Comparison of ENCODE assay signal across 10 cellular contexts in genomic region chr20:43913291-43914025, GRCh38. TPM values are rescaled to one million over a fixed set of nuclear protein-coding genes. Genes with fewer than 3 reads are reported as not detected.
DNase-seq lines count a peak whose midpoint lies in the region; ATAC-seq and TF ChIP-seq lines count a peak whose summit lies in the region.
"Had no signal": no experiment of that assay in that cellular context is flagged by ENCODE, and none has a peak within 500 bp of the region (broad histone marks: within the 10 kb centered on the region; RNA-seq: fewer than 3 reads in every experiment).

No MANE protein-coding gene starts in this region.

- no peak for ATAC-seq in CD8-positive, alpha-beta T cell
- no peak for ATAC-seq in naive thymus-derived CD4-positive, alpha-beta T cell
- ATAC-seq in HG02571 (IDR thresholded peaks at IDR 0.05; ENCODE audit: unreplicated experiment): no peak
- no peak for ATAC-seq in HG03565 (IDR thresholded peaks at IDR 0.05; ENCODE audit: unreplicated experiment)

- CTCF ChIA-PET in CD8-positive, alpha-beta T cell (lab: Charles Lee): interaction anchor here (0.6 to 0.7 kb wide), 2 partner anchors 189 to 837 kb away, joined by 3 to 5 read pairs; no protein-coding TSS in a partner anchor
- CTCF ChIA-PET in naive thymus-derived CD4-positive, alpha-beta T cell (lab: Charles Lee): interaction anchor here (0.9 kb wide), 1 partner anchor 165 kb away, joined by 3 read pairs; no protein-coding TSS in a partner anchor

- no peaks in the 10 kb centered on the region for H3K9me3 ChIP-seq in CD8-positive, alpha-beta T cell (ENCODE audit: low read length)
- H3K9me3 ChIP-seq in naive thymus-derived CD4-positive, alpha-beta T cell (ENCODE audit: control insufficient read depth in 2 of 3, low read length in 3 of 3): peaks cover 0 to 5% (median 0%) of the 10 kb centered on the region in 3 experiments

- peaks cover 19% of the 10 kb centered on the region for H3K4me1 ChIP-seq in CD8-positive, alpha-beta T cell (ENCODE audit: insufficient read depth, low read length)
- peaks cover 14 to 16% of the 10 kb centered on the region in 2 donors for H3K4me1 ChIP-seq in naive thymus-derived CD4-positive, alpha-beta T cell (ENCODE audit: control insufficient read depth in 2 of 2, insufficient read depth in 2 of 2, low read length in 2 of 2)

- H3K9me3 Mint-ChIP-seq in CD8-positive, alpha-beta T cell: peaks cover 16% of the 10 kb centered on the region
- peaks cover 10% of the 10 kb centered on the region; the same call in 1 of the 2 replicates for H3K9me3 Mint-ChIP-seq in HFFc6
- peaks cover 7% of the 10 kb centered on the region for H3K9me3 Mint-ChIP-seq in activated naive CD8-positive, alpha-beta T cell (ENCODE audit: low read depth)
- peaks cover 1 to 28% (median 8%) of the 10 kb centered on the region in 11 donors for H3K9me3 Mint-ChIP-seq in naive thymus-derived CD4-positive, alpha-beta T cell

- no peak for TF ChIP-seq CTCF in CD8-positive, alpha-beta T cell (IDR thresholded peaks at IDR 0.05)
- TF ChIP-seq CTCF in HFFc6 (IDR thresholded peaks at IDR 0.05): no peak

- H3K27ac Mint-ChIP-seq in CD8-positive, alpha-beta T cell: no peak overlapping the region
- H3K27ac Mint-ChIP-seq in HFFc6: peak overlapping the region; percentile 6; the same call in 1 of the 2 replicates
- H3K27ac Mint-ChIP-seq in activated naive CD8-positive, alpha-beta T cell: peak overlapping the region; percentile 23
- H3K27ac Mint-ChIP-seq in naive thymus-derived CD4-positive, alpha-beta T cell: peak overlapping the region in 4 of 9 donors; percentile 27 to 60 (median 50)

- no peak overlapping the region for H3K27ac ChIP-seq in CD8-positive, alpha-beta T cell (ENCODE audit: low read depth, low read length)
- H3K27ac ChIP-seq in naive thymus-derived CD4-positive, alpha-beta T cell (ENCODE audit: low read depth, low read length): no peak overlapping the region

- H3K27me3 ChIP-seq in CD8-positive, alpha-beta T cell (ENCODE audit: insufficient read depth, low read length): peaks cover 3% of the 10 kb centered on the region
- peaks cover 0 to 6% of the 10 kb centered on the region in 2 donors for H3K27me3 ChIP-seq in naive thymus-derived CD4-positive, alpha-beta T cell (ENCODE audit: control insufficient read depth in 2 of 2, insufficient read depth in 2 of 2, low read length in 2 of 2)

- H3K4me3 ChIP-seq in CD8-positive, alpha-beta T cell (ENCODE audit: low read depth, low read length): no peak overlapping the region
- no peak overlapping the region for H3K4me3 ChIP-seq in naive thymus-derived CD4-positive, alpha-beta T cell (ENCODE audit: low read length)

- peak overlapping the region; percentile 70 for H3K4me3 Mint-ChIP-seq in CD8-positive, alpha-beta T cell
- peak overlapping the region; percentile 71 for H3K4me3 Mint-ChIP-seq in HFFc6
- peak overlapping the region; percentile 83 for H3K4me3 Mint-ChIP-seq in activated naive CD8-positive, alpha-beta T cell
- H3K4me3 Mint-ChIP-seq in naive thymus-derived CD4-positive, alpha-beta T cell: peak overlapping the region; percentile 53 to 80 (median 72)

- H3K36me3 Mint-ChIP-seq in CD8-positive, alpha-beta T cell: no peaks in the 10 kb centered on the region
- peaks cover 10% of the 10 kb centered on the region for H3K36me3 Mint-ChIP-seq in HFFc6 (ENCODE audit: low read depth)
- peaks cover 9% of the 10 kb centered on the region for H3K36me3 Mint-ChIP-seq in activated naive CD8-positive, alpha-beta T cell
- H3K36me3 Mint-ChIP-seq in naive thymus-derived CD4-positive, alpha-beta T cell: peaks cover 0 to 30% (median 4%) of the 10 kb centered on the region in 5 donors

- DNase-seq in CD8-positive, alpha-beta T cell: no peak
- DNase-seq in HFFc6: no peak
- DNase-seq in naive thymus-derived CD4-positive, alpha-beta T cell: no peak
- DNase-seq in CD1c-positive myeloid dendritic cell (ENCODE audit: extremely low spot score): no peak
- DNase-seq: aorta, sigmoid colon had no signal

- peaks cover 45% of the 10 kb centered on the region for H3K27me3 Mint-ChIP-seq in CD8-positive, alpha-beta T cell (ENCODE audit: low read depth)
- peaks cover 2% of the 10 kb centered on the region for H3K27me3 Mint-ChIP-seq in HFFc6 (ENCODE audit: insufficient read depth)
- peaks cover 23% of the 10 kb centered on the region for H3K27me3 Mint-ChIP-seq in activated naive CD8-positive, alpha-beta T cell
- peaks cover 26 to 53% (median 34%) of the 10 kb centered on the region in 5 donors for H3K27me3 Mint-ChIP-seq in naive thymus-derived CD4-positive, alpha-beta T cell

- no peaks in the 10 kb centered on the region for H3K36me3 ChIP-seq in CD8-positive, alpha-beta T cell (ENCODE audit: insufficient read depth, low read length)
- H3K36me3 ChIP-seq in naive thymus-derived CD4-positive, alpha-beta T cell (ENCODE audit: control insufficient read depth in 2 of 3, insufficient read depth in 3 of 3, low read length in 3 of 3): no peaks in the 10 kb centered on the region
- H3K36me3 ChIP-seq: Peyer's patch, sigmoid colon had no signal

- intact Hi-C loops in CD8-positive, alpha-beta T cell (cut with DNase I, micrococcal nuclease): no loop called here
- intact Hi-C loops in naive thymus-derived CD4-positive, alpha-beta T cell (cut with micrococcal nuclease): no loop called here

- H3K4me1 Mint-ChIP-seq in CD8-positive, alpha-beta T cell (ENCODE audit: low read depth): peaks cover 18% of the 10 kb centered on the region
- peaks cover 46% of the 10 kb centered on the region for H3K4me1 Mint-ChIP-seq in HFFc6 (ENCODE audit: low read depth)
- peaks cover 29% of the 10 kb centered on the region for H3K4me1 Mint-ChIP-seq in activated naive CD8-positive, alpha-beta T cell (ENCODE audit: low read depth)
- peaks cover 12 to 26% (median 21%) of the 10 kb centered on the region in 7 donors for H3K4me1 Mint-ChIP-seq in naive thymus-derived CD4-positive, alpha-beta T cell

- POLR2A ChIA-PET in CD8-positive, alpha-beta T cell (lab: Charles Lee): interaction anchor here (1.1 kb wide), 1 partner anchor 36 kb away, joined by 5 read pairs; no protein-coding TSS in a partner anchor
- POLR2A ChIA-PET in naive thymus-derived CD4-positive, alpha-beta T cell (lab: Charles Lee): no interaction called here

RNA-seq across cellular contexts. Expression of gene TOX2, which starts 1.2 kb away (rescaled TPM):
- total RNA-seq in CD8-positive, alpha-beta T cell: 1 to 10 TPM; 1.7 to 1.8 TPM
- 10 to 100 TPM; 46.1 to 68.2 (median 60.2) TPM for total RNA-seq in HFFc6 (2021; fragmentation: NEBNext Ultra II Directional; extraction: Animal tissue kit (Norgen Biotek cat#: 25700))
- 1 to 10 TPM in 2 of 5 experiments, under 1 TPM in 3; 0.22 to 7.1 (median 0.96) TPM for total RNA-seq in naive thymus-derived CD4-positive, alpha-beta T cell
- 1 to 10 TPM; 1.6 to 4.0 TPM for polyA plus RNA-seq in naive thymus-derived CD4-positive, alpha-beta T cell

Comparison
In these comparisons a context has a peak if more than half of its experiments do, and no peak if none do; other contexts are left out.
1. RNA of gene TOX2, which starts 1.2 kb away (total RNA-seq): 46.1 to 68.2 TPM in HFFc6; 1.7 to 1.8 TPM in CD8-positive, alpha-beta T cell and 0.22 to 7.1 TPM in naive thymus-derived CD4-positive, alpha-beta T cell; every median in the first group is over 4 times any median in the second.
2. Peak in every context shown above with its lines, with median percentiles within 50 percentile points of each other: H3K4me3 Mint-ChIP-seq.